ENCODE assay signal across 29 cellular contexts in the genomic region with DNA sequence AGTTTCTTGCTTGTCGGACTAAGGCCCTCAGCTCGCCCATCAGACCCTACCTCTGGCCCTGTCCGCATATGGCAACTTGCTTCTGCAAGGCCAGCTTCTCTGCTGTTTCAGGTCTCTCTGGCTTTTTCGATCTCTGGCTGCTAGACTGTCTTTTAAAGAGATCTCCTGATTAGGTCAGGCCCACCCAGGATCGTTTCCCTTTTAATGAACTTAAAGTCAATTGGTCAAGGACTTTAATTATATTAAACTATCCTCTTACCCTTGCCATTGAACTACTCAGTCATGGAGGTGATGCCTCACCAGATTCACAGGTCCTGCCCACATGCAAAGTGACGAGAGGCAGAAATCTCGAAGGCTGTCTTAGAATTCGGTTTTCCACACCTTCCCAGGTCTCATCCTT.
"Had no signal": no experiment of that assay in that cellular context is flagged by ENCODE, and none has a peak within 500 bp of the region (broad histone marks: within the 10 kb centered on the region; RNA-seq: fewer than 3 reads in every experiment).

No MANE protein-coding gene starts in this region.

- H3K79me2 ChIP-seq: parathyroid adenoma had no signal

- H3K27ac ChIP-seq: ovary, parathyroid adenoma, psoas muscle, right lobe of liver, sigmoid colon, spleen, suprapubic skin, testis, tibial artery, transverse colon, upper lobe of right lung, uterus had no signal

- H3K27me3 ChIP-seq: ovary, right lobe of liver, sigmoid colon, spleen, suprapubic skin, testis, tibial artery, transverse colon, upper lobe of right lung, uterus had no signal

- FAIRE-seq: small intestine had no signal

- DNase-seq: naive thymus-derived CD8-positive, alpha-beta T cell; nephron progenitor cell; occipital lobe; ovary; posterior cingulate gyrus; psoas muscle; right cardiac atrium; right lobe of liver; sigmoid colon; small intestine; spleen; stimulated activated CD4-positive, alpha-beta T cell treated with anti-CD3 and anti-CD28 coated beads, Interleukin-12 subunit alpha, Interleukin-12 subunit beta, amount 100 ng/mL, for 4 hours; stimulated activated CD4-positive, alpha-beta T cell treated with anti-CD3 and anti-CD28 coated beads, Interleukin-1b, Interleukin-23, amount 100 ng/mL, for 48 hours; stimulated activated CD4-positive, alpha-beta T cell treated with anti-CD3 and anti-CD28 coated beads, Interleukin-4, amount 100 ng/mL, for 1 hour; stimulated activated CD4-positive, alpha-beta T cell treated with anti-CD3 and anti-CD28 coated beads, Interleukin-4, amount 100 ng/mL, for 4 hours; stimulated activated CD8-positive, alpha-beta memory T cell treated with anti-CD3 and anti-CD28 coated beads, Interleukin-4, amount 100 ng/mL, for 48 hours; stimulated activated naive CD4-positive, alpha-beta T cell; stimulated activated naive CD8-positive, alpha-beta T cell treated with anti-CD3 and anti-CD28 coated beads, Interleukin-15, amount 100 ng/mL, for 72 hours; stimulated activated naive CD8-positive, alpha-beta T cell treated with anti-CD3 and anti-CD28 coated beads, Interleukin-15, Interleukin-2, amounts not matched to agents 100 U/mL and 50 U/mL, for 24 hours; substantia nigra; testis; tibial artery; transverse colon; upper lobe of right lung; uterus had no signal

- ATAC-seq: naive thymus-derived CD8-positive, alpha-beta T cell; natural killer cell treated with Interleukin-12 subunit alpha and Interleukin-12 subunit beta and Interleukin-15 and Interleukin-18, amount 100 ng/mL, for 72 hours; psoas muscle; right cardiac atrium; stimulated activated memory B cell treated with anti-CD40 and anti-IgM and Interleukin-4, amounts not matched to agents 10 μg/mL and 1 μg/mL and 100 μg/mL, for 72 hours; stimulated activated naive CD8-positive, alpha-beta T cell treated with anti-CD3 and anti-CD28 coated beads, Interleukin-15, amount 100 ng/mL, for 72 hours; stimulated activated naive CD8-positive, alpha-beta T cell treated with anti-CD3 and anti-CD28 coated beads, Interleukin-15, Interleukin-2, amounts not matched to agents 100 U/mL and 50 U/mL, for 24 hours; upper lobe of right lung had no signal

- H2AFZ ChIP-seq: parathyroid adenoma had no signal

- H3K9ac ChIP-seq: parathyroid adenoma had no signal

- H3K4me1 ChIP-seq: parathyroid adenoma, psoas muscle, sigmoid colon, spleen, suprapubic skin, testis, tibial artery, transverse colon, upper lobe of right lung, uterus had no signal

- H3K9me3 ChIP-seq: ovary, psoas muscle, right lobe of liver, suprapubic skin, testis, tibial artery, transverse colon, upper lobe of right lung, uterus had no signal

- H3K36me3 ChIP-seq: ovary, right lobe of liver, sigmoid colon, spleen, suprapubic skin, tibial artery, transverse colon, upper lobe of right lung, uterus had no signal

- H3K4me3 ChIP-seq: ovary, psoas muscle, right lobe of liver, sigmoid colon, spleen, suprapubic skin, testis, tibial artery, transverse colon, upper lobe of right lung, uterus had no signal
